Comparison of ENCODE assay signal across 23 cellular contexts in the genomic region with DNA sequence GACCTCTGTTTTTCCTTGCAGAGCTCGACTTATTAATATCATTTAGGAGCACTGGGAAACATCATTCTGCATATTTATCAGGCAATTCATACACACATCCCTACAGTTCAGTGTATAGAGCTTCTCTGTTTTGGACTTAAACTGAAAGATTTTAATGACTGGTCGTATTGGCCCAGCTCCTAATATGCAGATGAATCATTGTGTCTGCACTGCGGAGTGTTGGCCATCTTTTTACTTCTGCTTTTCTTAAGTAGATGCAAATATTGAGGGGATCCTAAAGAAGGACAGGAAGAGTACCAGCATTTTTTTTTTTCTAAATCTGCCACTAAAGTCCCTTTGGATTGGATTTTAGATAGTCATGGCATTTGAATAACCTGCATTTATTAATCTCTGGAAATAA.
DNase-seq lines count a peak whose midpoint lies in the region; ATAC-seq and TF ChIP-seq lines count a peak whose summit lies in the region.
"Had no signal": no experiment of that assay in that cellular context is flagged by ENCODE, and none has a peak within 500 bp of the region (broad histone marks: within the 10 kb centered on the region; RNA-seq: fewer than 3 reads in every experiment).

No MANE protein-coding gene starts in this region.

- no peak overlapping the region for H3K27ac ChIP-seq in heart left ventricle
- H3K27ac ChIP-seq: epithelial cell of prostate, heart right ventricle, Peyer's patch, prostate gland had no signal

- DNase-seq in NOMO-1 treated with DMSO at 0.1 percent for 48 hours (lab: John Stamatoyannopoulos, UW; ENCODE audit: unreplicated experiment) (peak; percentile 28), NOMO-1 treated with dmso at 0.1 percent for 144 hours (lab: John Stamatoyannopoulos, UW; ENCODE audit: unreplicated experiment) (no peak), NAMALWA (ENCODE audit: low spot score) (peak; percentile 46), SIG-M5 (lab: John Stamatoyannopoulos, UW) (no peak), retina (no peak), heart left ventricle (no peak)
- no peak for DNase-seq in stimulated activated naive CD4-positive, alpha-beta T cell (lab: John Stamatoyannopoulos, UW)
- DNase-seq: 8988T; activated CD8-positive, alpha-beta memory T cell treated with anti-CD3 and anti-CD28 coated beads for 24 hours; activated gamma-delta T cell; activated T-cell treated with anti-CD3 and anti-CD28 coated beads, Interleukin-2, amount 50 U/mL, for 1 hour; AML-193; CD4-positive, alpha-beta memory T cell; DMS153; heart right ventricle; HFFc6; NCI-H1436 treated with DMSO at 0.1 percent for 48 hours; NCI-H510A treated with DMSO at 0.1 percent for 48 hours; Peyer's patch had no signal

- H3K36me3 ChIP-seq in heart left ventricle, result no peaks in the 10 kb centered on the region
- H3K36me3 ChIP-seq: heart right ventricle, Peyer's patch, prostate gland had no signal

- no peak for TF ChIP-seq POLR2A in heart left ventricle (IDR thresholded peaks at IDR 0.05)

- peaks cover 0 to 5% (median 0%) of the 10 kb centered on the region in 12 donors for H3K4me1 ChIP-seq in heart left ventricle
- H3K4me1 ChIP-seq: heart right ventricle, Peyer's patch, prostate gland had no signal

- peak; percentile 73 for ATAC-seq in HG02885 (IDR thresholded peaks at IDR 0.05; ENCODE audit: poor library complexity, unreplicated experiment)
- ATAC-seq in heart left ventricle, result no peak
- ATAC-seq: GM23338, heart right ventricle had no signal

- peaks cover 0 to 11% (median 1%) of the 10 kb centered on the region in 12 donors for H3K9me3 ChIP-seq in heart left ventricle
- H3K9me3 ChIP-seq: Peyer's patch, prostate gland had no signal

- intact Hi-C loops in heart left ventricle (cut with DNase I), result no loop called here

- no peak overlapping the region for H3K4me3 ChIP-seq in heart left ventricle
- H3K4me3 ChIP-seq: GM23338, heart right ventricle, Peyer's patch, prostate gland had no signal

- TF ChIP-seq CTCF in heart left ventricle (IDR thresholded peaks at IDR 0.05), result no peak

- no peaks in the 10 kb centered on the region for H3K27me3 ChIP-seq in heart left ventricle
- H3K27me3 ChIP-seq: heart right ventricle, Peyer's patch had no signal

- 86 to 91% (median 90%) methylated on average over 3 of the region's 3 CpGs for WGBS in heart left ventricle, 4 donors

Comparison
In these comparisons a context has a peak if more than half of its experiments do, and no peak if none do; other contexts are left out.
1. DNase-seq: peak in NOMO-1 treated with DMSO at 0.1 percent for 48 hours (single experiment) and NAMALWA (single experiment); none in NOMO-1 treated with dmso at 0.1 percent for 144 hours (single experiment), stimulated activated naive CD4-positive, alpha-beta T cell (0 of 6), SIG-M5 (single experiment), retina (single experiment) and heart left ventricle (0 of 5).